In the genomic region with DNA sequence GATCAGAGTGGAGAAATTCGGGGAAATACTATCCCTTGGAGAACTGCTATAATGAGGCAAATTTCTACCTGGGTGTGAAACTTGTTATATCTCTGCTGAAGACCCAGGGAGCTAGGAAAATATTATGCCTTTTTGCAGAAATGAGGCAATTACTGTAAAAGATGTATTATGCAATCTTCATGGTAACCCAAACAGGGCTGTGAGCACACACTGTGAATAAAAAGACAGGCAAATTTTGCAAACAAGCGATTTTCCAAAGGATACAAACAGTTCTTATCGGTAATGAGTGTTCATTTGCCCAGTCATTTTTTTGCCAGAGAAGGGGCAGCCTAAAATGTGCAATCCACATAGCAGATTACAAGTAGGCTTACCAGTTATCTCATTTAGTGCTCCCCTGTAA, we compare ENCODE assay signal across 21 cellular contexts.
"Had no signal": no experiment of that assay in that cellular context is flagged by ENCODE, and none has a peak within 500 bp of the region (broad histone marks: within the 10 kb centered on the region; RNA-seq: fewer than 3 reads in every experiment).

No MANE protein-coding gene starts in this region.

- DNase-seq: activated B cell treated with CpG ODN at 0.5 μM for 24 hours; activated CD4-positive, alpha-beta T cell treated with anti-CD3 and anti-CD28 coated beads, Interleukin-2, amount 10 ng/mL, durations not matched to agents 24 days and 14 days; activated CD8-positive, alpha-beta memory T cell treated with anti-CD3 and anti-CD28 coated beads for 24 hours; activated naive CD4-positive, alpha-beta T cell treated with anti-CD3 and anti-CD28 coated beads, Interleukin-2, amount 10 ng/mL, durations not matched to agents 7 days and 5 days; activated T-cell treated with anti-CD3 and anti-CD28 coated beads for 4 hours; adrenal gland; brain microvascular endothelial cell; effector memory CD8-positive, alpha-beta T cell; head of caudate nucleus; left ventricle myocardium inferior; mesenchymal stem cell; nucleus accumbens; right cardiac atrium; stimulated activated CD4-positive, alpha-beta T cell treated with anti-CD3 and anti-CD28 coated beads, Interleukin-12 subunit alpha, Interleukin-12 subunit beta, amount 100 ng/mL, for 4 hours; stimulated activated naive CD4-positive, alpha-beta T cell treated with Interleukin-2 at 50 U/mL for 16 hours; T-helper 17 cell had no signal

- FAIRE-seq: TTC549 had no signal

- H3K4me1 ChIP-seq: adrenal gland, left ventricle myocardium inferior, suprapubic skin had no signal

- H3K36me3 ChIP-seq: adrenal gland, brain microvascular endothelial cell, left ventricle myocardium inferior, suprapubic skin had no signal

- ATAC-seq: activated T-helper 17 cell treated with anti-CD3 and anti-CD28 coated beads, Interleukin-2, amount 50 U/mL, for 72 hours; effector memory CD8-positive, alpha-beta T cell; natural killer cell treated with Interleukin-12 subunit alpha and Interleukin-12 subunit beta and Interleukin-15 and Interleukin-18, amount 100 ng/mL, for 72 hours; T-helper 17 cell had no signal

- H3K9me3 ChIP-seq: adrenal gland, left ventricle myocardium inferior, suprapubic skin had no signal

- H3K27me3 ChIP-seq: adrenal gland, brain microvascular endothelial cell, suprapubic skin had no signal

- H3K27ac ChIP-seq: brain microvascular endothelial cell, epithelial cell of prostate, left ventricle myocardium inferior, suprapubic skin had no signal

- H3K4me3 ChIP-seq: adrenal gland, left ventricle myocardium inferior, suprapubic skin had no signal
